19 cellular contexts compared by ENCODE assay signal in genomic region chr2:172178035-172178434, GRCh38.
A peak's percentile ranks its signal among the peaks of the same experiment; 100 is the strongest.
DNase-seq lines count a peak whose midpoint lies in the region; ATAC-seq, FAIRE-seq and TF ChIP-seq lines count a peak whose summit lies in the region.
"Had no signal": no experiment of that assay in that cellular context is flagged by ENCODE, and none has a peak within 500 bp of the region (broad histone marks: within the 10 kb centered on the region; RNA-seq: fewer than 3 reads in every experiment).

No MANE protein-coding gene starts in this region.

- no peak overlapping the region for H3K4me3 ChIP-seq in breast epithelium
- H3K4me3 ChIP-seq in fibroblast of mammary gland (ENCODE audit: control insufficient read depth, low read depth, low read length) = no peak overlapping the region
- no peak overlapping the region for H3K4me3 ChIP-seq in heart left ventricle
- H3K4me3 ChIP-seq: A549, thyroid gland had no signal

- H3K4me1 ChIP-seq in breast epithelium (no peaks in the 10 kb centered on the region), heart left ventricle (peaks cover 0 to 15% (median 6%) of the 10 kb centered on the region in 12 donors)
- H3K4me1 ChIP-seq: A549, thyroid gland had no signal

- no peak for TF ChIP-seq CTCF in MCF 10A (IDR thresholded peaks at IDR 0.05; ENCODE audit: unreplicated experiment)
- TF ChIP-seq CTCF in breast epithelium (IDR thresholded peaks at IDR 0.05) = no peak
- no peak for TF ChIP-seq CTCF in fibroblast of mammary gland (conservative IDR thresholded peaks at IDR 0.05; ENCODE audit: control insufficient read depth, insufficient read depth, low read depth, low read length)
- no peak for TF ChIP-seq CTCF in heart left ventricle (IDR thresholded peaks at IDR 0.05)

- no peaks in the 10 kb centered on the region for H3K9me3 Mint-ChIP-seq in MCF 10A (ENCODE audit: unreplicated experiment)
- H3K9me3 Mint-ChIP-seq: activated T-helper 2 cell treated with anti-CD3 and anti-CD28 coated beads, Interferon-gamma antibody, Interleukin-2, Interleukin-4, amounts not matched to agents 10 μg/mL and 5 μg/mL and 100 μg/mL, durations not matched to agents 14 hours and 24 hours and 36 hours; stimulated activated effector memory CD8-positive, alpha-beta T cell treated with anti-CD3 and anti-CD28 coated beads, Interleukin-12 subunit alpha, Interleukin-12 subunit beta, amount 100 ng/mL, for 72 hours had no signal

- H3K36me3 ChIP-seq in breast epithelium = no peaks in the 10 kb centered on the region
- H3K36me3 ChIP-seq in heart left ventricle = no peaks in the 10 kb centered on the region
- H3K36me3 ChIP-seq: thyroid gland, WERI-Rb-1 had no signal

- no peaks in the 10 kb centered on the region for H3K9me3 ChIP-seq in breast epithelium
- no peaks in the 10 kb centered on the region for H3K9me3 ChIP-seq in heart left ventricle
- H3K9me3 ChIP-seq: A549, thyroid gland had no signal

- H3K4me1 Mint-ChIP-seq in MCF 10A (ENCODE audit: insufficient read depth, unreplicated experiment) = peaks cover 23% of the 10 kb centered on the region
- H3K4me1 Mint-ChIP-seq: endodermal cell had no signal

- DNase-seq in MCF 10A (ENCODE audit: unreplicated experiment) (peak; percentile 47), breast epithelium (ENCODE audit: low spot score in 2 of 2) (no peak), RCC 7860 (ENCODE audit: low spot score) (peak; percentile 82), fibroblast of mammary gland (ENCODE audit: low read depth) (peak; percentile 20), dedifferentiated amniotic fluid mesenchymal stem cell (ENCODE audit: extremely low spot score) (no peak), foreskin melanocyte (no peak), heart left ventricle (no peak)
- DNase-seq: cerebellar nuclear complex, COR-L47, endodermal cell, KBM-7, nucleus accumbens, thyroid gland, WERI-Rb-1 had no signal

- peak overlapping the region; percentile 42 for H3K27ac Mint-ChIP-seq in MCF 10A (ENCODE audit: low read depth, unreplicated experiment)
- H3K27ac Mint-ChIP-seq: activated T-helper 2 cell treated with anti-CD3 and anti-CD28 coated beads, Interferon-gamma antibody, Interleukin-2, Interleukin-4, amounts not matched to agents 10 μg/mL and 5 μg/mL and 100 μg/mL, durations not matched to agents 14 hours and 24 hours and 36 hours; endodermal cell; stimulated activated effector memory CD8-positive, alpha-beta T cell treated with anti-CD3 and anti-CD28 coated beads, Interleukin-12 subunit alpha, Interleukin-12 subunit beta, amount 100 ng/mL, for 72 hours had no signal

- ATAC-seq in HG03342 (IDR thresholded peaks at IDR 0.05; ENCODE audit: unreplicated experiment) (no peak), heart left ventricle (no peak)
- ATAC-seq: A549; stimulated activated effector memory CD8-positive, alpha-beta T cell treated with anti-CD3 and anti-CD28 coated beads, Interleukin-12 subunit alpha, Interleukin-12 subunit beta, amount 100 ng/mL, for 72 hours had no signal

- POLR2A ChIA-PET in MCF 10A (lab: Yijun Ruan, JAX) = interaction anchor here (0.9 to 6.5 kb wide), 10 partner anchors 18 to 283 kb away, joined by 3 to 75 read pairs (median 9); partner anchors contain the start of gene ITGA6

- H3K27ac ChIP-seq in breast epithelium = no peak overlapping the region
- H3K27ac ChIP-seq in heart left ventricle = peak overlapping the region in 2 of 12 donors; percentile 4 to 20
- H3K27ac ChIP-seq: A549, thyroid gland, WERI-Rb-1 had no signal

- intact Hi-C loops in MCF 10A (cut with micrococcal nuclease) = no loop called here
- intact Hi-C loops in breast epithelium (cut with DNase I; ENCODE audit: low total_unique reads) = loop anchor here (10.0 kb wide), 1 partner anchor 1003 kb away; no protein-coding TSS in a partner anchor
- intact Hi-C loops in heart left ventricle (cut with DNase I) = loop anchor here in 1 of 10 donors (10.0 kb wide), 1 partner anchor 47 kb away; no protein-coding TSS in a partner anchor

- no TSS peak for BruUV-seq in MCF 10A (replicated peaks; lab: Mats Ljungman, UMichigan)

- TF ChIP-seq POLR2A in breast epithelium (IDR thresholded peaks at IDR 0.05) (no peak), heart left ventricle (IDR thresholded peaks at IDR 0.05) (no peak)

- CTCF ChIA-PET in MCF 10A (lab: Yijun Ruan, JAX) = interaction anchor here (0.5 to 3.0 kb wide), 12 partner anchors 10 to 485 kb away, joined by 3 to 18 read pairs (median 4); no protein-coding TSS in a partner anchor

- H3K27me3 Mint-ChIP-seq in MCF 10A (ENCODE audit: insufficient read depth, unreplicated experiment) = no peaks in the 10 kb centered on the region

- no peaks in the 10 kb centered on the region for H3K36me3 Mint-ChIP-seq in MCF 10A (ENCODE audit: insufficient read depth, unreplicated experiment)
- H3K36me3 Mint-ChIP-seq: stimulated activated effector memory CD8-positive, alpha-beta T cell treated with anti-CD3 and anti-CD28 coated beads, Interleukin-12 subunit alpha, Interleukin-12 subunit beta, amount 100 ng/mL, for 72 hours had no signal

- H3K4me3 Mint-ChIP-seq in MCF 10A (ENCODE audit: unreplicated experiment) = no peak overlapping the region
- H3K4me3 Mint-ChIP-seq: endodermal cell; stimulated activated effector memory CD8-positive, alpha-beta T cell treated with anti-CD3 and anti-CD28 coated beads, Interleukin-12 subunit alpha, Interleukin-12 subunit beta, amount 100 ng/mL, for 72 hours had no signal

- WGBS in heart left ventricle, 4 donors = 58 to 83% (median 73%) methylated on average over 1 of the region's 1 CpG

- peak; percentile 90 for FAIRE-seq in RCC 7860 (lab: Jason Lieb, UNC)
- FAIRE-seq: A549, G401.6 had no signal

- no peaks in the 10 kb centered on the region for H3K27me3 ChIP-seq in breast epithelium
- H3K27me3 ChIP-seq in heart left ventricle = peaks cover 0 to 7% (median 0%) of the 10 kb centered on the region in 9 donors
- H3K27me3 ChIP-seq: thyroid gland had no signal

Comparison
In these comparisons a context has a peak if more than half of its experiments do, and no peak if none do; other contexts are left out.
1. DNase-seq: peak in MCF 10A (single experiment), RCC 7860 (single experiment) and fibroblast of mammary gland (single experiment); none in breast epithelium (0 of 2), dedifferentiated amniotic fluid mesenchymal stem cell (single experiment), foreskin melanocyte (single experiment) and heart left ventricle (0 of 5).